In the genomic region with DNA sequence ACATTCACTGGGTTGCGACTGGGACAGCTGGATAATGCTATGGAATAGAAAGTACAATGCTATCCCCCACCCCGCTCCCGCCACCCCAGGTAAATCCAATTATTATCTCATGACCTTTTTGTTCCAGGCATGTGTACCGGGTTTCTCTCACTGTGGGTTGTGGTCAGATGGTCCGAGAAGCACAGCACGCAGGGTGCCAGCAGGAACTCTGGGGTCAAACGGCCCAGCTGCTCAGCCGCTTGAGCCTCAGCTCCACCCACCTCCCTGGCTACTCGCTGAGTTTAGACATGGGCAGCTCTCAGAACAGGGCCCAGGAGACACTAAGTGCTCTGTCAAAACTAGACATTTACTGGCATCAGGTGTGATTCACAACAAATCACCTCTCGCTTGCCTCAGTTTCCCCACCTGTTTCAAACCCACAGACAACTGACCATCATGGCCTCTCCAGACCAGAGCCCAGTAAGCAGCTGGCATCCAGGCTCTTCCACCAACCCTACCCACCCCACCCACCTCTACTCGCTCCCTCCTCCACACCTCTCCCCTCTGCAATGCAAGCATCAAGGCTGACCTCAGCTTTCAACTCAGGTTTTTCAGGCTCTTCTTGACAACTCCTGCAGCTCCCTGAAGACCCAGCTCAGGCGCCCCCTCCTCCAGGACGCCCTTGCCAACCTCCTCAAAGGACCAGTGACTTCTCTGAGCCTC, we compare ENCODE assay signal across 1 cellular context.
A peak's percentile ranks its signal among the peaks of the same experiment; 100 is the strongest.
TF ChIP-seq lines count a peak whose summit lies in the region.

No MANE protein-coding gene starts in this region.

TF ChIP-seq in GM12878, 131 proteins besides CTCF, POLR2A, EP300 and RAD21:
- no peak for TF ChIP-seq HDAC6 (IDR thresholded peaks at IDR 0.05; ENCODE audit: unreplicated experiment)
- TF ChIP-seq NR2F1 (conservative IDR thresholded peaks at IDR 0.05): peak; percentile 42; the same call in 1 of the 2 replicates
- TF ChIP-seq NKRF (conservative IDR thresholded peaks at IDR 0.05): no peak
TF ChIP-seq in GM12878: peak in this region for 1.
